In the genomic region with DNA sequence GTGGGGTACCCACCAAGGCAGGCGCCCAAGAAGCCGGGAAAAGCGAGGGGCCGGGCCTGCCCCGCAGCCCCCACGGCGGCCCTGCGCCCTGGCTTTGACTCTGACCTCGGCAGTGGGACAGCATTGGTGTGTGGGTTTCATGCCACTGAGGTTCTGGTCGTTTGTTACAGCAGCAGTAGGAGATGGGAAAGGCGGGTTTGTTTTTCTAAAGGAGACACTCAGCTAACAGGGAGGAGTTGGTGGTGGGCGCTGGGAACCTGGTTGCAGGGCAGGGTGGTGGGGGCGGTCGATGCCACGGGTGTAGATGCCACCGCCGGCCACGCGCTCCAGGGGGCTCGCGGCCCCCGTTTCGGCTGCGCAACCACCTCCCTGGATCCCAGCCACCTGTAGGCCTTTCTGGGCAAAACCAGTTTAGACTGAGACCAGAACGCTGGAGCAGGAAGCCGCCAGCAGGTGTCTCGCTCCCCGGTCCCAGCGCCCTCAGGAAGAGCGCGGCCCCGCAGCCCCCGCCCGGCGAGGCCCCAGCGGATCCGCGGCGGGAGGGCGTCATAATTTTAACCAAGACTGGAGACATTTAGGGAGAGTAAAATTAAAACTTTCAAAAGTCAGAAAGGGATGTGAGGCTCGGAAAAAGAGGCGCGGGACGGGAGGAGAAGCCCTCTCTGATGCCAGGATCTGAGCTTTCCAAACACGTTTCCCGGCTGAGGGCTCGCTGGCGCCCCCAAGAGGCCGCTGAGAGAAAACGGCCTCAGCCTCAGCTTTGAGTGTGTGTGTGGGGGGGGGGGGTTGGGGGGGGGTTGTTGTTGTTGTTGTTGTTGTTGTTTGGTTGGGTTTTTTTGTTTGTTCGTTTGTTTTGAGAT, we compare ENCODE assay signal across 8 cellular contexts. TPM values are rescaled to one million over a fixed set of nuclear protein-coding genes. Genes with fewer than 3 reads are reported as not detected.
DNase-seq lines count a peak whose midpoint lies in the region; ATAC-seq lines count a peak whose summit lies in the region.

No MANE protein-coding gene starts in this region.

- H3K36me3 ChIP-seq in esophagus (ENCODE audit: control insufficient read depth in 2 of 2, insufficient read depth in 2 of 2, low read length in 1 of 2) = no peaks in the 10 kb centered on the region

- ATAC-seq in GM18909 (IDR thresholded peaks at IDR 0.05; ENCODE audit: poor library complexity, unreplicated experiment) (peak; percentile 92), HG03558 (IDR thresholded peaks at IDR 0.05; ENCODE audit: extremely low read depth, unreplicated experiment) (peak; percentile 62)
- ATAC-seq in stimulated activated naive CD8-positive, alpha-beta T cell treated with anti-CD3 and anti-CD28 coated beads, Interleukin-15, Interleukin-2, amounts not matched to agents 100 U/mL and 50 U/mL, for 24 hours = peak; percentile 85

- H3K9me3 ChIP-seq in esophagus (ENCODE audit: control insufficient read depth in 2 of 2, insufficient read depth in 1 of 2, low read depth in 1 of 2, low read length in 1 of 2) = no peaks in the 10 kb centered on the region

- H3K4me3 ChIP-seq in esophagus (ENCODE audit: low read depth in 1 of 2, low read length in 2 of 2) = peak overlapping the region; percentile 12 to 41

- DNase-seq in AG08396 (ENCODE audit: low spot score) (peak; percentile 91), NCI-H82 treated with DMSO at 0.1 percent for 48 hours (lab: John Stamatoyannopoulos, UW; ENCODE audit: unreplicated experiment) (peak; percentile 82), myocyte (ENCODE audit: low read depth) (peak; percentile 90)
- peak; percentile 18 to 38 (median 24) for DNase-seq in activated CD8-positive, alpha-beta memory T cell treated with anti-CD3 and anti-CD28 coated beads for 48 hours (ENCODE audit: low read depth in 2 of 3, low spot score in 2 of 3)
- peak; percentile 74 for DNase-seq in stimulated activated naive CD8-positive, alpha-beta T cell treated with anti-CD3 and anti-CD28 coated beads, Interleukin-15, Interleukin-2, amounts not matched to agents 100 U/mL and 50 U/mL, for 24 hours

- peak overlapping the region in 1 of 2 donors; percentile 69 for H3K27ac ChIP-seq in esophagus (ENCODE audit: low read depth in 2 of 2, low read length in 1 of 2)

- WGBS in esophagus, 2 donors = 6 to 18% methylated on average over 36 to 51 of the region's 51 CpGs

- H3K27me3 ChIP-seq in esophagus (ENCODE audit: control insufficient read depth in 1 of 2, insufficient read depth in 2 of 2, low read length in 2 of 2) = no peaks in the 10 kb centered on the region

- H3K4me1 ChIP-seq in esophagus (ENCODE audit: control insufficient read depth in 2 of 2, insufficient read depth in 2 of 2, low read length in 1 of 2) = no peaks in the 10 kb centered on the region

RNA-seq across cellular contexts. Expression of gene CIDEA, which starts 17.4 kb away (rescaled TPM):
- polyA plus RNA-seq in esophagus = 1 to 10 TPM in 1 of 2 donors, under 1 TPM in 1; 0.79 to 2.1 TPM
- not detected in 2 replicates for total RNA-seq in myocyte
- not detected for polyA plus RNA-seq in myocyte (2012)

RNA-seq across cellular contexts. Expression of gene TUBB6, which starts 36.4 kb away (rescaled TPM):
- polyA plus RNA-seq in esophagus = 100 to 1,000 TPM; 183 to 299 TPM
- 1,598 and 1,800 TPM in 2 replicates for total RNA-seq in myocyte
- 1,133 TPM for polyA plus RNA-seq in myocyte (2012)

Comparison
In these comparisons a context has a peak if more than half of its experiments do, and no peak if none do; other contexts are left out.
1. DNase-seq: peak in every context shown above with its lines; median percentile 91 in AG08396; 90 in myocyte; 82 in NCI-H82 treated with DMSO at 0.1 percent for 48 hours; 74 in stimulated activated naive CD8-positive, alpha-beta T cell treated with anti-CD3 and anti-CD28 coated beads, Interleukin-15, Interleukin-2, amounts not matched to agents 100 U/mL and 50 U/mL, for 24 hours; 24 in activated CD8-positive, alpha-beta memory T cell treated with anti-CD3 and anti-CD28 coated beads for 48 hours.